Comparison of ENCODE assay signal across 25 cellular contexts in genomic region chr9:135258461-135258860, GRCh38.
DNase-seq lines count a peak whose midpoint lies in the region; FAIRE-seq and TF ChIP-seq lines count a peak whose summit lies in the region.
"Had no signal": no experiment of that assay in that cellular context is flagged by ENCODE, and none has a peak within 500 bp of the region (broad histone marks: within the 10 kb centered on the region; RNA-seq: fewer than 3 reads in every experiment).

No MANE protein-coding gene starts in this region.

- no peak overlapping the region for H3K9ac ChIP-seq in neuronal stem cell (ENCODE audit: low read depth, low read length, poor library complexity)
- H3K9ac ChIP-seq: BLaER1 had no signal

- H3K27ac ChIP-seq in neuronal stem cell (replicated peaks; ENCODE audit: low read length) (no peak overlapping the region), adrenal gland (no peak overlapping the region)
- H3K27ac ChIP-seq: BLaER1 had no signal

- H3K36me3 Mint-ChIP-seq in brain, result no peaks in the 10 kb centered on the region
- H3K36me3 Mint-ChIP-seq: CD14-positive monocyte; CD4-positive, alpha-beta memory T cell; CD4-positive, CD25-positive, alpha-beta regulatory T cell; CD8-positive, alpha-beta memory T cell had no signal

- no peak overlapping the region for H2BK120ac ChIP-seq in neuronal stem cell (ENCODE audit: low read depth, low read length)

- H3K36me3 ChIP-seq in neuronal stem cell (replicated peaks in 1 of 2; ENCODE audit: control insufficient read depth in 2 of 2, insufficient read depth in 2 of 2, low read length in 2 of 2), result no peaks in the 10 kb centered on the region
- no peaks in the 10 kb centered on the region for H3K36me3 ChIP-seq in adrenal gland (replicated peaks in 1 of 2)
- H3K36me3 ChIP-seq: BE2C, BLaER1 had no signal

- peak; percentile 56 for FAIRE-seq in urothelium cell line (lab: Jason Lieb, UNC)
- FAIRE-seq: A204.1, GM12878, GM12892 had no signal

- no peaks in the 10 kb centered on the region for H3K79me1 ChIP-seq in neuronal stem cell (ENCODE audit: low read depth, low read length)

- H2BK15ac ChIP-seq in neuronal stem cell (ENCODE audit: low read length), result no peak overlapping the region

- no CpG with 5 or more reads among the region's 23 CpGs for WGBS in neuronal stem cell (ENCODE audit: extremely low coverage in 2 of 2, insufficient read length in 2 of 2, insufficient replicate concordance in 1 of 2), 2 donors
- WGBS in adrenal gland, 4 donors, result 89 to 92% (median 90%) methylated on average over 23 of the region's 23 CpGs

- no peak overlapping the region for H2AFZ ChIP-seq in neuronal stem cell (ENCODE audit: low read length)

- H4K8ac ChIP-seq in neuronal stem cell (ENCODE audit: low read depth, low read length), result no peak overlapping the region

- H4K91ac ChIP-seq in neuronal stem cell (ENCODE audit: low read depth, low read length, poor library complexity), result no peak overlapping the region

- peaks cover 0 to 7% (median 0%) of the 10 kb centered on the region in 5 experiments for H3K9me3 Mint-ChIP-seq in brain
- H3K9me3 Mint-ChIP-seq: CD4-positive, alpha-beta memory T cell; CD4-positive, CD25-positive, alpha-beta regulatory T cell; CD8-positive, alpha-beta memory T cell had no signal

- TF ChIP-seq CTCF in brain (conservative IDR thresholded peaks at IDR 0.05) (no peak), adrenal gland (IDR thresholded peaks at IDR 0.05) (no peak)

- no peak for DNase-seq in neuronal stem cell (ENCODE audit: low spot score)
- no peak for DNase-seq in urothelium cell line (ENCODE audit: low spot score)
- DNase-seq in adrenal gland, result no peak
- DNase-seq in activated CD4-positive, alpha-beta T cell treated with anti-CD3 and anti-CD28 coated beads, Interleukin-2, amount 50 U/mL, for 4 hours, result no peak
- no peak for DNase-seq in activated CD8-positive, alpha-beta memory T cell treated with anti-CD3 and anti-CD28 coated beads, Interleukin-2, amount 50 U/mL, for 48 hours
- DNase-seq: 8988T; ACHN; BE2C; CD4-positive, alpha-beta memory T cell; CD4-positive, CD25-positive, alpha-beta regulatory T cell; CD8-positive, alpha-beta memory T cell; COR-L47; DMS 273 treated with DMSO at 0.1 percent for 48 hours; DMS153; DMS53; DMS79; DND-41; EL; GDM1 had no signal

- H2BK12ac ChIP-seq in neuronal stem cell (ENCODE audit: low read length), result no peak overlapping the region

- H3K18ac ChIP-seq in neuronal stem cell (ENCODE audit: low read length), result no peak overlapping the region

- intact Hi-C loops in adrenal gland (cut with DNase I), result no loop called here

- no peak overlapping the region for H3K23ac ChIP-seq in neuronal stem cell (ENCODE audit: low read depth, low read length, poor library complexity)

- H3K4me3 Mint-ChIP-seq in brain, result no peak overlapping the region
- H3K4me3 Mint-ChIP-seq: CD14-positive monocyte; CD4-positive, alpha-beta memory T cell; CD4-positive, CD25-positive, alpha-beta regulatory T cell; CD8-positive, alpha-beta memory T cell had no signal

- TF ChIP-seq POLR2A in adrenal gland (IDR thresholded peaks at IDR 0.05), result no peak

- peak overlapping the region; percentile 35 for H2BK5ac ChIP-seq in neuronal stem cell (ENCODE audit: low read length)

- no peak overlapping the region for H3K14ac ChIP-seq in neuronal stem cell (ENCODE audit: low read length)

- no peaks in the 10 kb centered on the region for H3K9me3 ChIP-seq in neuronal stem cell (replicated peaks in 1 of 2; ENCODE audit: control insufficient read depth in 2 of 2, insufficient read depth in 1 of 2, low read depth in 1 of 2, low read length in 2 of 2)
- H3K9me3 ChIP-seq in adrenal gland (replicated peaks in 1 of 3), result no peaks in the 10 kb centered on the region
- H3K9me3 ChIP-seq: BE2C, BLaER1 had no signal

- H3K4me2 ChIP-seq in neuronal stem cell (ENCODE audit: insufficient read depth, low read length, poor library complexity, severe bottlenecking), result no peak overlapping the region
- H3K4me2 ChIP-seq: BLaER1 had no signal

- no peak overlapping the region for H2AK5ac ChIP-seq in neuronal stem cell (ENCODE audit: low read depth, low read length)

- no peak overlapping the region for H3K4ac ChIP-seq in neuronal stem cell (ENCODE audit: low read length)

- peaks cover 4% of the 10 kb centered on the region for H3K27me3 Mint-ChIP-seq in brain
- H3K27me3 Mint-ChIP-seq: CD4-positive, CD25-positive, alpha-beta regulatory T cell had no signal

- peaks cover 0 to 11% of the 10 kb centered on the region in 2 donors for H3K4me1 ChIP-seq in neuronal stem cell (ENCODE audit: control insufficient read depth in 2 of 2, insufficient read depth in 1 of 2, low read depth in 1 of 2, low read length in 2 of 2)
- no peaks in the 10 kb centered on the region for H3K4me1 ChIP-seq in adrenal gland (replicated peaks in 1 of 2)

- H3K4me1 Mint-ChIP-seq in brain, result peaks cover 25% of the 10 kb centered on the region
- H3K4me1 Mint-ChIP-seq: CD14-positive monocyte; CD4-positive, alpha-beta memory T cell; CD4-positive, CD25-positive, alpha-beta regulatory T cell; CD8-positive, alpha-beta memory T cell had no signal

- no peak overlapping the region for H3K4me3 ChIP-seq in neuronal stem cell (ENCODE audit: low read length in 2 of 2)
- H3K4me3 ChIP-seq in adrenal gland, result no peak overlapping the region
- H3K4me3 ChIP-seq: BLaER1, GM12878 had no signal

- peaks cover 0 to 11% (median 6%) of the 10 kb centered on the region in 3 experiments for H3K27me3 ChIP-seq in neuronal stem cell (ENCODE audit: control insufficient read depth in 3 of 3, insufficient read depth in 3 of 3, low read depth in 1 of 3, low read length in 3 of 3)
- no peaks in the 10 kb centered on the region for H3K27me3 ChIP-seq in adrenal gland
- H3K27me3 ChIP-seq: BE2C, BLaER1 had no signal

- peak overlapping the region in 3 of 5 experiments; percentile 29 to 51 (median 40) for H3K27ac Mint-ChIP-seq in brain
- H3K27ac Mint-ChIP-seq: CD14-positive monocyte; CD4-positive, alpha-beta memory T cell; CD4-positive, CD25-positive, alpha-beta regulatory T cell had no signal
